33 cellular contexts compared by ENCODE assay signal in genomic region chrX:101729986-101730385, GRCh38.
"Had no signal": no experiment of that assay in that cellular context is flagged by ENCODE, and none has a peak within 500 bp of the region (broad histone marks: within the 10 kb centered on the region; RNA-seq: fewer than 3 reads in every experiment).

No MANE protein-coding gene starts in this region.

- H3K9ac ChIP-seq: SK-N-SH had no signal

- H3K27ac ChIP-seq: cardiac muscle cell, Peyer's patch, SJSA1 had no signal

- H3K4me1 ChIP-seq: Peyer's patch, SJSA1 had no signal

- H3K9me3 ChIP-seq: Peyer's patch, SJSA1, SK-N-SH had no signal

- H3K36me3 Mint-ChIP-seq: activated CD4-positive, alpha-beta memory T cell treated with anti-CD3 and anti-CD28 coated beads for 36 hours; activated naive CD4-positive, alpha-beta T cell treated with anti-CD3 and anti-CD28 coated beads, Interleukin-2, amount 10 ng/mL, durations not matched to agents 7 days and 5 days; activated naive CD8-positive, alpha-beta T cell had no signal

- H3K9me3 Mint-ChIP-seq: activated CD4-positive, alpha-beta memory T cell treated with anti-CD3 and anti-CD28 coated beads for 36 hours; activated naive CD4-positive, alpha-beta T cell treated with anti-CD3 and anti-CD28 coated beads, Interleukin-2, amount 10 ng/mL, durations not matched to agents 7 days and 5 days; activated naive CD8-positive, alpha-beta T cell treated with anti-CD3 and anti-CD28 coated beads, Interleukin-2, amount 50 U/mL, for 24 hours; activated T-cell treated with anti-CD3 and anti-CD28 coated beads, Interleukin-2, amount 50 U/mL, for 4 hours; activated T-helper 1 cell treated with anti-CD3 and anti-CD28 coated beads, Interleukin-12 subunit alpha, Interleukin-12 subunit beta, Interleukin-2, Interleukin-4 antibody, amounts not matched to agents 30 ng/mL and 10 ng/mL and 1 ng/mL, durations not matched to agents 14 hours and 24 hours and 36 hours; central memory CD8-positive, alpha-beta T cell; T-helper 1 cell treated with Interleukin-12 subunit alpha and Interleukin-12 subunit beta and Interleukin-4 antibody, amounts not matched to agents 30 μg/mL and 1 μg/mL, for 36 hours; T-helper 2 cell treated with Interferon-gamma antibody and Interleukin-4, amounts not matched to agents 5 μg/mL and 100 μg/mL, for 36 hours had no signal

- H3K4me3 Mint-ChIP-seq: activated CD4-positive, alpha-beta memory T cell treated with anti-CD3 and anti-CD28 coated beads for 36 hours; activated CD4-positive, alpha-beta T cell treated with anti-CD3 and anti-CD28 coated beads for 36 hours; activated naive CD4-positive, alpha-beta T cell treated with anti-CD3 and anti-CD28 coated beads, Interleukin-2, amount 10 ng/mL, durations not matched to agents 7 days and 5 days; activated naive CD8-positive, alpha-beta T cell; activated naive CD8-positive, alpha-beta T cell treated with anti-CD3 and anti-CD28 coated beads, Interleukin-2, amount 50 U/mL, for 24 hours; activated T-cell treated with anti-CD3 and anti-CD28 coated beads, Interleukin-2, amount 50 U/mL, for 4 hours; activated T-helper 1 cell treated with anti-CD3 and anti-CD28 coated beads, Interleukin-12 subunit alpha, Interleukin-12 subunit beta, Interleukin-2, Interleukin-4 antibody, amounts not matched to agents 30 ng/mL and 10 ng/mL and 1 ng/mL, durations not matched to agents 14 hours and 24 hours and 36 hours; central memory CD8-positive, alpha-beta T cell; T-helper 1 cell treated with Interleukin-12 subunit alpha and Interleukin-12 subunit beta and Interleukin-4 antibody, amounts not matched to agents 30 μg/mL and 1 μg/mL, for 36 hours; T-helper 2 cell treated with Interferon-gamma antibody and Interleukin-4, amounts not matched to agents 5 μg/mL and 100 μg/mL, for 36 hours had no signal

- DNase-seq: activated CD4-positive, alpha-beta memory T cell treated with anti-CD3 and anti-CD28 coated beads for 36 hours; activated CD4-positive, alpha-beta T cell treated with anti-CD3 and anti-CD28 coated beads for 36 hours; activated CD4-positive, alpha-beta T cell treated with anti-CD3 and anti-CD28 coated beads, Interleukin-2, amount 50 U/mL, for 1 hour; activated CD8-positive, alpha-beta memory T cell treated with anti-CD3 and anti-CD28 coated beads, Interleukin-2, amount 50 U/mL, for 4 hours; activated naive CD4-positive, alpha-beta T cell treated with anti-CD3 and anti-CD28 coated beads, Interleukin-2, amount 10 ng/mL, durations not matched to agents 7 days and 5 days; activated naive CD8-positive, alpha-beta T cell treated with anti-CD3 and anti-CD28 coated beads, Interleukin-2, amount 50 U/mL, for 24 hours; activated T-cell treated with anti-CD3 and anti-CD28 coated beads for 4 hours; activated T-cell treated with anti-CD3 and anti-CD28 coated beads, Interleukin-2, amount 50 U/mL, for 4 hours; anterior cingulate cortex; NCI-H1105; NCI-H1436; NCI-H1694; NCI-H1930; NCI-H2081 treated with DMSO at 0.1 percent for 48 hours; NCI-H226; NCI-H446 treated with DMSO at 0.1 percent for 48 hours; NCI-H526; NCI-H748 treated with DMSO at 0.1 percent for 48 hours; NK-92 treated with Interleukin-12 subunit alpha and Interleukin-12 subunit beta, amount 100 ng/mL, for 24 hours; PC-3; Peyer's patch; RPMI8226; SHP77 treated with DMSO at 0.1 percent for 48 hours; SK-N-SH had no signal

- H3K36me3 ChIP-seq: cardiac muscle cell, Peyer's patch, SJSA1 had no signal

- FAIRE-seq: TTC549 had no signal

- H3K4me1 Mint-ChIP-seq: activated CD4-positive, alpha-beta T cell treated with anti-CD3 and anti-CD28 coated beads for 36 hours; activated naive CD4-positive, alpha-beta T cell treated with anti-CD3 and anti-CD28 coated beads, Interleukin-2, amount 10 ng/mL, durations not matched to agents 7 days and 5 days; central memory CD8-positive, alpha-beta T cell had no signal

- H3K27ac Mint-ChIP-seq: activated CD4-positive, alpha-beta memory T cell treated with anti-CD3 and anti-CD28 coated beads for 36 hours; activated CD4-positive, alpha-beta T cell treated with anti-CD3 and anti-CD28 coated beads for 36 hours; activated naive CD4-positive, alpha-beta T cell treated with anti-CD3 and anti-CD28 coated beads, Interleukin-2, amount 10 ng/mL, durations not matched to agents 7 days and 5 days; activated naive CD8-positive, alpha-beta T cell; activated naive CD8-positive, alpha-beta T cell treated with anti-CD3 and anti-CD28 coated beads, Interleukin-2, amount 50 U/mL, for 24 hours; activated T-helper 1 cell treated with anti-CD3 and anti-CD28 coated beads, Interleukin-12 subunit alpha, Interleukin-12 subunit beta, Interleukin-2, Interleukin-4 antibody, amounts not matched to agents 30 ng/mL and 10 ng/mL and 1 ng/mL, durations not matched to agents 14 hours and 24 hours and 36 hours; T-helper 1 cell treated with Interleukin-12 subunit alpha and Interleukin-12 subunit beta and Interleukin-4 antibody, amounts not matched to agents 30 μg/mL and 1 μg/mL, for 36 hours; T-helper 2 cell treated with Interferon-gamma antibody and Interleukin-4, amounts not matched to agents 5 μg/mL and 100 μg/mL, for 36 hours had no signal

- ATAC-seq: activated CD4-positive, alpha-beta T cell treated with anti-CD3 and anti-CD28 coated beads for 36 hours; activated CD4-positive, CD25-positive, alpha-beta regulatory T cell treated with anti-CD3 and anti-CD28 coated beads, Interleukin-2, amount 50 U/mL, for 24 hours; activated naive CD8-positive, alpha-beta T cell treated with anti-CD3 and anti-CD28 coated beads, Interleukin-2, amount 50 U/mL, for 24 hours; activated T-cell treated with anti-CD3 and anti-CD28 coated beads, Interleukin-2, amount 50 U/mL, for 4 hours; PC-3 had no signal

- H3K4me3 ChIP-seq: cardiac muscle cell, Peyer's patch, SJSA1 had no signal

- H3K27me3 Mint-ChIP-seq: activated CD4-positive, alpha-beta memory T cell treated with anti-CD3 and anti-CD28 coated beads for 36 hours; activated naive CD4-positive, alpha-beta T cell treated with anti-CD3 and anti-CD28 coated beads, Interleukin-2, amount 10 ng/mL, durations not matched to agents 7 days and 5 days had no signal

- H3K27me3 ChIP-seq: cardiac muscle cell, Peyer's patch, SJSA1 had no signal

- H3K4me2 ChIP-seq: SK-N-SH had no signal
